ENCODE assay signal across 16 cellular contexts in genomic region chr3:176696816-176697215, GRCh38.
"Had no signal": no experiment of that assay in that cellular context is flagged by ENCODE, and none has a peak within 500 bp of the region (broad histone marks: within the 10 kb centered on the region; RNA-seq: fewer than 3 reads in every experiment).

No MANE protein-coding gene starts in this region.

- H3K36me3 Mint-ChIP-seq: natural killer cell treated with Interleukin-12 subunit alpha and Interleukin-12 subunit beta and Interleukin-15 and Interleukin-18, amount 100 ng/mL, for 72 hours; stimulated activated effector memory CD8-positive, alpha-beta T cell treated with anti-CD3 and anti-CD28 coated beads, Interleukin-12 subunit alpha, Interleukin-12 subunit beta, amount 100 ng/mL, for 72 hours had no signal

- H3K4me3 Mint-ChIP-seq: activated CD4-positive, alpha-beta T cell treated with anti-CD3 and anti-CD28 coated beads for 36 hours; activated CD8-positive, alpha-beta T cell treated with anti-CD3 and anti-CD28 coated beads for 36 hours; activated T-cell treated with anti-CD3 and anti-CD28 coated beads, Interleukin-2, amount 50 U/mL, for 4 hours; natural killer cell treated with Interleukin-12 subunit alpha and Interleukin-12 subunit beta and Interleukin-15 and Interleukin-18, amount 100 ng/mL, for 72 hours; stimulated activated effector memory CD8-positive, alpha-beta T cell treated with anti-CD3 and anti-CD28 coated beads, Interleukin-12 subunit alpha, Interleukin-12 subunit beta, amount 100 ng/mL, for 72 hours; T-helper 1 cell treated with Interleukin-12 subunit alpha and Interleukin-12 subunit beta and Interleukin-4 antibody, amounts not matched to agents 30 μg/mL and 1 μg/mL, for 36 hours had no signal

- H3K27ac ChIP-seq: adrenal gland, colonic mucosa, esophagus muscularis mucosa had no signal

- H3K36me3 ChIP-seq: adrenal gland, colonic mucosa, esophagus muscularis mucosa had no signal

- H3K27ac Mint-ChIP-seq: activated CD4-positive, alpha-beta T cell treated with anti-CD3 and anti-CD28 coated beads for 36 hours; activated CD8-positive, alpha-beta T cell treated with anti-CD3 and anti-CD28 coated beads for 36 hours; natural killer cell treated with Interleukin-12 subunit alpha and Interleukin-12 subunit beta and Interleukin-15 and Interleukin-18, amount 100 ng/mL, for 72 hours; stimulated activated effector memory CD8-positive, alpha-beta T cell treated with anti-CD3 and anti-CD28 coated beads, Interleukin-12 subunit alpha, Interleukin-12 subunit beta, amount 100 ng/mL, for 72 hours; T-helper 1 cell treated with Interleukin-12 subunit alpha and Interleukin-12 subunit beta and Interleukin-4 antibody, amounts not matched to agents 30 μg/mL and 1 μg/mL, for 36 hours had no signal

- H3K27me3 Mint-ChIP-seq: activated CD8-positive, alpha-beta T cell treated with anti-CD3 and anti-CD28 coated beads for 36 hours; natural killer cell treated with Interleukin-12 subunit alpha and Interleukin-12 subunit beta and Interleukin-15 and Interleukin-18, amount 100 ng/mL, for 72 hours had no signal

- H3K9me3 ChIP-seq: adrenal gland, colonic mucosa, esophagus muscularis mucosa had no signal

- H3K4me3 ChIP-seq: adrenal gland, colonic mucosa, esophagus muscularis mucosa had no signal

- H3K4me1 ChIP-seq: adrenal gland, colonic mucosa, esophagus muscularis mucosa had no signal

- H3K27me3 ChIP-seq: adrenal gland, colonic mucosa, esophagus muscularis mucosa had no signal

- H3K4me1 Mint-ChIP-seq: activated CD4-positive, alpha-beta T cell treated with anti-CD3 and anti-CD28 coated beads for 36 hours; stimulated activated effector memory CD8-positive, alpha-beta T cell treated with anti-CD3 and anti-CD28 coated beads, Interleukin-12 subunit alpha, Interleukin-12 subunit beta, amount 100 ng/mL, for 72 hours had no signal

- H3K9me3 Mint-ChIP-seq: activated CD8-positive, alpha-beta T cell treated with anti-CD3 and anti-CD28 coated beads for 36 hours; activated T-cell treated with anti-CD3 and anti-CD28 coated beads, Interleukin-2, amount 50 U/mL, for 4 hours; stimulated activated effector memory CD8-positive, alpha-beta T cell treated with anti-CD3 and anti-CD28 coated beads, Interleukin-12 subunit alpha, Interleukin-12 subunit beta, amount 100 ng/mL, for 72 hours; T-helper 1 cell treated with Interleukin-12 subunit alpha and Interleukin-12 subunit beta and Interleukin-4 antibody, amounts not matched to agents 30 μg/mL and 1 μg/mL, for 36 hours had no signal

- ATAC-seq: activated CD4-positive, alpha-beta T cell treated with anti-CD3 and anti-CD28 coated beads for 36 hours; activated CD8-positive, alpha-beta T cell treated with anti-CD3 and anti-CD28 coated beads for 36 hours; activated T-cell treated with anti-CD3 and anti-CD28 coated beads, Interleukin-2, amount 50 U/mL, for 4 hours; natural killer cell treated with Interleukin-12 subunit alpha and Interleukin-12 subunit beta and Interleukin-15 and Interleukin-18, amount 100 ng/mL, for 72 hours; stimulated activated effector memory CD8-positive, alpha-beta T cell treated with anti-CD3 and anti-CD28 coated beads, Interleukin-12 subunit alpha, Interleukin-12 subunit beta, amount 100 ng/mL, for 72 hours had no signal

- DNase-seq: activated CD4-positive, alpha-beta T cell treated with anti-CD3 and anti-CD28 coated beads for 36 hours; activated CD8-positive, alpha-beta T cell treated with anti-CD3 and anti-CD28 coated beads for 36 hours; activated effector memory CD4-positive, alpha-beta T cell treated with Interleukin-2 at 50 U/mL for 16 hours; activated naive CD4-positive, alpha-beta T cell treated with anti-CD3 and anti-CD28 coated beads, Interleukin-2, amount 50 U/mL, for 16 hours; activated T-cell treated with anti-CD3 and anti-CD28 coated beads, Interleukin-2, amount 50 U/mL, for 4 hours; adrenal gland; central memory CD4-positive, alpha-beta T cell; colonic mucosa; hippocampal formation; mesenchymal stem cell; stimulated activated CD4-positive, alpha-beta T cell treated with anti-CD3 and anti-CD28 coated beads, Interleukin-12 subunit alpha, Interleukin-12 subunit beta, amount 100 ng/mL, for 4 hours; stimulated activated CD4-positive, alpha-beta T cell treated with anti-CD3 and anti-CD28 coated beads, Interleukin-2, amount 100 ng/mL, for 24 hours had no signal
